In genomic region chrX:39652336-39652735, GRCh38 we compare ENCODE assay signal across 10 cellular contexts.
A peak's percentile ranks its signal among the peaks of the same experiment; 100 is the strongest.
DNase-seq lines count a peak whose midpoint lies in the region; ATAC-seq, FAIRE-seq and TF ChIP-seq lines count a peak whose summit lies in the region.
"Had no signal": no experiment of that assay in that cellular context is flagged by ENCODE, and none has a peak within 500 bp of the region (broad histone marks: within the 10 kb centered on the region; RNA-seq: fewer than 3 reads in every experiment).

No MANE protein-coding gene starts in this region.

- H2AFZ ChIP-seq in MM.1S (ENCODE audit: low read length): 0 out of 2 replicates have a peak overlapping the region, but pooled peaks have one; percentile 53
- no peak overlapping the region for H2AFZ ChIP-seq in GM12878 (ENCODE audit: control insufficient read depth, low read depth, low read length)
- no peak overlapping the region for H2AFZ ChIP-seq in neural progenitor cell (replicated peaks)

- ATAC-seq in GM12878 (peak; percentile 46), GM21447 (IDR thresholded peaks at IDR 0.05; ENCODE audit: unreplicated experiment) (no peak)
- ATAC-seq: T-helper 17 cell had no signal

- in situ Hi-C loops in GM12878 (cut with MboI): no loop called here

- FAIRE-seq in GM12878 (lab: Jason Lieb, UNC): no peak

- peaks cover 24% of the 10 kb centered on the region for H3K4me1 Mint-ChIP-seq in neural progenitor cell

- H3K4me3 ChIP-seq in MM.1S (ENCODE audit: low read length): no peak overlapping the region; the same call in 1 of the 2 replicates
- H3K4me3 ChIP-seq in GM12878: no peak overlapping the region
- H3K4me3 ChIP-seq in neural progenitor cell: no peak overlapping the region

- POLR2A ChIA-PET in GM12878 (lab: Charles Lee): no interaction called here

- DNase-seq in NCI-H345 (lab: John Stamatoyannopoulos, UW): peak; percentile 11
- no peak for DNase-seq in NCI-H345 treated with DMSO at 0.1 percent for 48 hours (lab: John Stamatoyannopoulos, UW; ENCODE audit: unreplicated experiment)
- DNase-seq in MM.1S: peak; percentile 64
- DNase-seq in GM12878 (ENCODE audit: low read depth, low spot score): no peak
- peak; percentile 39 for DNase-seq in neural progenitor cell (ENCODE audit: low spot score)
- DNase-seq in activated gamma-delta T cell treated with Interleukin-2 at 50 U/mL for 16 hours: no peak
- no peak for DNase-seq in hepatic stellate cell (ENCODE audit: low spot score)

- no peaks in the 10 kb centered on the region for H3K36me3 Mint-ChIP-seq in neural progenitor cell

- no peak overlapping the region for H3K4me3 Mint-ChIP-seq in neural progenitor cell
- H3K4me3 Mint-ChIP-seq: stimulated activated naive CD8-positive, alpha-beta T cell treated with anti-CD3 and anti-CD28 coated beads, Interleukin-15, Interleukin-2, amounts not matched to agents 100 ng/mL and 50 ng/mL, for 24 hours; T-helper 17 cell had no signal

- H3K27me3 ChIP-seq in MM.1S (replicated peaks; ENCODE audit: insufficient read depth, low read length) (no peaks in the 10 kb centered on the region), GM12878 (replicated peaks in 1 of 2; ENCODE audit: control insufficient read depth in 2 of 2, insufficient read depth in 2 of 2, low read length in 1 of 2) (peaks cover 0 to 1% of the 10 kb centered on the region in 2 experiments; a peak in 2 of 4 replicates), neural progenitor cell (no peaks in the 10 kb centered on the region)

- peak overlapping the region; percentile 58; the same call in 1 of the 2 replicates for H3K9ac ChIP-seq in MM.1S (ENCODE audit: low read length)
- no peak overlapping the region for H3K9ac ChIP-seq in GM12878 (ENCODE audit: control insufficient read depth, insufficient read depth, low read length)
- H3K9ac ChIP-seq in neural progenitor cell: no peak overlapping the region

- intact Hi-C loops in GM12878 (cut with micrococcal nuclease; ENCODE audit: unreplicated experiment): no loop called here

- TF ChIP-seq CTCF in MM.1S (IDR thresholded peaks at IDR 0.05; ENCODE audit: low read length) (peak; percentile 56), GM12878 (IDR thresholded peaks at IDR 0.05 in 2 of 3, conservative IDR thresholded peaks at IDR 0.05 in 1 of 3; ENCODE audit: control insufficient read depth in 2 of 3, extremely low read depth in 1 of 3, insufficient read depth in 1 of 3, low read depth in 3 of 3, low read length in 3 of 3) (peak; percentile 31 to 49 (median 41); a peak in 4 of 6 replicates), neural progenitor cell (IDR thresholded peaks at IDR 0.05) (peak; percentile 45)

- H3K4me2 ChIP-seq in MM.1S (ENCODE audit: low read depth, low read length): peak overlapping the region; percentile 85
- no peak overlapping the region for H3K4me2 ChIP-seq in GM12878 (ENCODE audit: control insufficient read depth, insufficient read depth)
- H3K4me2 ChIP-seq in neural progenitor cell: no peak overlapping the region

- BruUV-seq in GM12878 (replicated peaks; lab: Mats Ljungman, UMichigan): no TSS peak

- no peak for TF ChIP-seq POLR2A in GM12878 (IDR thresholded peaks at IDR 0.05; ENCODE audit: low read depth, low read length)

- SMC1A ChIA-PET in GM12878 (lab: Charles Lee; ENCODE audit: uncharacterized antibody, unreplicated experiment): no interaction called here

- 8% methylated on average over 5 of the region's 5 CpGs for WGBS in GM12878 (ENCODE audit: insufficient coverage, insufficient replicate concordance, low lambda C conversion rate, missing lambda C conversion rate)

- H3K27ac ChIP-seq in MM.1S (ENCODE audit: low read length): peak overlapping the region; percentile 66; the same call in 1 of the 2 replicates
- no peak overlapping the region for H3K27ac ChIP-seq in GM12878 (ENCODE audit: control insufficient read depth, insufficient read depth)
- H3K27ac ChIP-seq in neural progenitor cell: no peak overlapping the region

- TF ChIP-seq RAD21 in GM12878 (IDR thresholded peaks at IDR 0.05; ENCODE audit: insufficient read depth, low read depth, low read length): peak; percentile 54

- H3F3A ChIP-seq in MM.1S (ENCODE audit: insufficient read depth, low read length) (no peaks in the 10 kb centered on the region), neural progenitor cell (ENCODE audit: low read depth) (peaks cover 38% of the 10 kb centered on the region)

- CTCF ChIA-PET in GM12878 (lab: Yijun Ruan, JAX): interaction anchor here (0.6 kb wide), 1 partner anchor 902 kb away, joined by 3 read pairs; no protein-coding TSS in a partner anchor

- TF ChIP-seq EP300 in GM12878 (IDR thresholded peaks at IDR 0.05; ENCODE audit: borderline replicate concordance in 1 of 2, control insufficient read depth in 1 of 2, low read depth in 2 of 2, low read length in 2 of 2): no peak

- H3K9me3 ChIP-seq in MM.1S (replicated peaks; ENCODE audit: insufficient read depth, low read length) (no peaks in the 10 kb centered on the region), GM12878 (replicated peaks; ENCODE audit: control insufficient read depth, insufficient read depth, low read length) (no peaks in the 10 kb centered on the region), neural progenitor cell (ENCODE audit: low read depth) (no peaks in the 10 kb centered on the region)

- peaks cover 3% of the 10 kb centered on the region for H3K27me3 Mint-ChIP-seq in neural progenitor cell (ENCODE audit: insufficient read depth, low read depth)

- H3K27ac Mint-ChIP-seq in neural progenitor cell: no peak overlapping the region
- H3K27ac Mint-ChIP-seq: stimulated activated naive CD8-positive, alpha-beta T cell treated with anti-CD3 and anti-CD28 coated beads, Interleukin-15, Interleukin-2, amounts not matched to agents 100 ng/mL and 50 ng/mL, for 24 hours; T-helper 17 cell had no signal

- no peaks in the 10 kb centered on the region for H3K9me2 ChIP-seq in MM.1S (replicated peaks; ENCODE audit: insufficient read depth, low read length)

- H3K9me3 Mint-ChIP-seq in neural progenitor cell: peaks cover 4% of the 10 kb centered on the region
- H3K9me3 Mint-ChIP-seq: stimulated activated naive CD8-positive, alpha-beta T cell treated with anti-CD3 and anti-CD28 coated beads, Interleukin-15, Interleukin-2, amounts not matched to agents 100 ng/mL and 50 ng/mL, for 24 hours had no signal

- H3K4me1 ChIP-seq in MM.1S (ENCODE audit: low read length): peaks cover 3% of the 10 kb centered on the region; the same call in 1 of the 2 replicates
- H3K4me1 ChIP-seq in GM12878 (ENCODE audit: control insufficient read depth, insufficient read depth, low read length): no peaks in the 10 kb centered on the region
- H3K4me1 ChIP-seq in neural progenitor cell: peaks cover 23% of the 10 kb centered on the region

- H3K36me3 ChIP-seq in MM.1S (replicated peaks; ENCODE audit: insufficient read depth, low read length) (no peaks in the 10 kb centered on the region), GM12878 (ENCODE audit: control insufficient read depth in 2 of 2, insufficient read depth in 2 of 2, low read length in 1 of 2) (no peaks in the 10 kb centered on the region), neural progenitor cell (no peaks in the 10 kb centered on the region)

- RAD21 ChIA-PET in GM12878 (lab: Charles Lee; ENCODE audit: unreplicated experiment): interaction anchor here (0.9 kb wide), 1 partner anchor 391 kb away, joined by 3 read pairs; no protein-coding TSS in a partner anchor

- no peaks in the 10 kb centered on the region for H3K79me2 ChIP-seq in MM.1S (ENCODE audit: low read length)
- no peaks in the 10 kb centered on the region for H3K79me2 ChIP-seq in GM12878 (ENCODE audit: control insufficient read depth, insufficient read depth, low read length)
- H3K79me2 ChIP-seq in neural progenitor cell (ENCODE audit: low read depth): no peaks in the 10 kb centered on the region

- H4K20me1 ChIP-seq in MM.1S (ENCODE audit: insufficient read depth, low read length) (no peaks in the 10 kb centered on the region), GM12878 (ENCODE audit: control insufficient read depth, insufficient read depth) (no peaks in the 10 kb centered on the region), neural progenitor cell (ENCODE audit: low read depth) (no peaks in the 10 kb centered on the region)

TF ChIP-seq in GM12878, 131 proteins besides CTCF, POLR2A, EP300 and RAD21:
- no peak for TF ChIP-seq RELA (IDR thresholded peaks at IDR 0.05; ENCODE audit: borderline replicate concordance, partially characterized antibody)
- peak; percentile 36; the same call in 1 of the 2 replicates for TF ChIP-seq SMC3 (IDR thresholded peaks at IDR 0.05; ENCODE audit: borderline replicate concordance, low read length)

Comparison
In these comparisons a context has a peak if more than half of its experiments do, and no peak if none do; other contexts are left out.
1. DNase-seq: peak in NCI-H345 (single experiment), MM.1S (single experiment) and neural progenitor cell (single experiment); none in NCI-H345 treated with DMSO at 0.1 percent for 48 hours (single experiment), GM12878 (single experiment), activated gamma-delta T cell treated with Interleukin-2 at 50 U/mL for 16 hours (single experiment) and hepatic stellate cell (single experiment).
2. Peak in every context shown above with its lines, with median percentiles within 50 percentile points of each other: CTCF ChIP-seq.